ENCODE assay signal across 30 cellular contexts in the genomic region with DNA sequence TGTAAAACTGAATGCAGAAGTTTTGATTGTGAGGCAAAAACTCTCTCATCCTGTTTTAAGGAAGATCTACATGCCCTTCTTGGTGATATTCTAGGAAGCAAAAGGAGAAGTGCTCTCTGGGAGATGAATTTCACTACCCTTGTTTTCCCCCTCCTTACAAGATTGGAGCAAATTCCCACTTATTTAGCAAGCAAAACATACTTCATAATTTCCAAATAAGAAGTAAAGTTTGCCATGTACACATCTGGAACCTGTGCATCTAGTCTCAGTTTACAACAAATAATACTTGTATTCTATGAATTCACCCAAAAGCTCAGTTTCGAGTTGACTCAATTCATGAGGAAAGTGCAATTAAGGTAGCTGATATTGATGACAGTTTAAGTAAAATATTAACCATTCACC. TPM values are rescaled to one million over a fixed set of nuclear protein-coding genes. Genes with fewer than 3 reads are reported as not detected.
DNase-seq lines count a peak whose midpoint lies in the region; ATAC-seq and TF ChIP-seq lines count a peak whose summit lies in the region.
"Had no signal": no experiment of that assay in that cellular context is flagged by ENCODE, and none has a peak within 500 bp of the region (broad histone marks: within the 10 kb centered on the region; RNA-seq: fewer than 3 reads in every experiment).

No MANE protein-coding gene starts in this region.

- no peak overlapping the region for H3K27ac Mint-ChIP-seq in activated naive CD8-positive, alpha-beta T cell treated with anti-CD3 and anti-CD28 coated beads for 36 hours
- H3K27ac Mint-ChIP-seq: activated CD8-positive, alpha-beta T cell treated with anti-CD3 and anti-CD28 coated beads for 36 hours; activated naive CD4-positive, alpha-beta T cell treated with anti-CD3 and anti-CD28 coated beads, Interleukin-2, amount 50 U/mL, for 72 hours; activated T-helper 2 cell treated with anti-CD3 and anti-CD28 coated beads, Interferon-gamma antibody, Interleukin-2, Interleukin-4, amounts not matched to agents 10 μg/mL and 5 μg/mL and 100 μg/mL, durations not matched to agents 14 hours and 24 hours and 36 hours; effector memory CD8-positive, alpha-beta T cell; GM23338; memory B cell; neural progenitor cell; T-helper 1 cell treated with Interleukin-12 subunit alpha and Interleukin-12 subunit beta and Interleukin-4 antibody, amounts not matched to agents 30 μg/mL and 1 μg/mL, for 36 hours had no signal

- no peak overlapping the region for H3K4me3 ChIP-seq in OCI-LY3 (ENCODE audit: low read length)
- H3K4me3 ChIP-seq: coronary artery, GM23338, neural progenitor cell, spleen had no signal

- peak overlapping the region; percentile 48 for H3K4me2 ChIP-seq in OCI-LY3 (ENCODE audit: low read length)
- H3K4me2 ChIP-seq: GM23338, neural progenitor cell, SK-N-SH had no signal

- H3K4me1 Mint-ChIP-seq in activated naive CD8-positive, alpha-beta T cell treated with anti-CD3 and anti-CD28 coated beads for 36 hours, result no peaks in the 10 kb centered on the region
- H3K4me1 Mint-ChIP-seq: GM23338, neural progenitor cell had no signal

- peaks cover 8% of the 10 kb centered on the region; the same call in 1 of the 2 replicates for H3K9me3 ChIP-seq in OCI-LY3 (ENCODE audit: insufficient read depth, low read length)
- H3K9me3 ChIP-seq: SK-N-SH, spleen had no signal

- DNase-seq in pons (ENCODE audit: low spot score) (peak; percentile 66), T-helper 9 cell (no peak)
- no peak for DNase-seq in activated naive CD8-positive, alpha-beta T cell treated with anti-CD3 and anti-CD28 coated beads for 36 hours
- DNase-seq: activated CD4-positive, alpha-beta T cell treated with anti-CD3 and anti-CD28 coated beads for 1 hour; activated CD8-positive, alpha-beta T cell treated with anti-CD3 and anti-CD28 coated beads for 36 hours; aorta; effector memory CD8-positive, alpha-beta T cell; erythroblast; left colon; NCI-H1436 treated with DMSO at 0.1 percent for 48 hours; NCI-H2107; NCI-H446; NCI-H82; OCI-M1; right cardiac atrium; SK-N-SH; spleen; stimulated activated CD4-positive, alpha-beta T cell treated with anti-CD3 and anti-CD28 coated beads, Interleukin-2, amount 100 ng/mL, for 48 hours; trophoblast cell had no signal

- peaks cover 10% of the 10 kb centered on the region for H3K36me3 ChIP-seq in OCI-LY3 (replicated peaks; ENCODE audit: low read depth, low read length)
- H3K36me3 ChIP-seq: neural progenitor cell, spleen had no signal

- no peaks in the 10 kb centered on the region for H4K20me1 ChIP-seq in OCI-LY3 (ENCODE audit: insufficient read depth, low read length)

- H3K4me3 Mint-ChIP-seq in activated naive CD8-positive, alpha-beta T cell treated with anti-CD3 and anti-CD28 coated beads for 36 hours, result no peak overlapping the region
- H3K4me3 Mint-ChIP-seq: activated CD8-positive, alpha-beta T cell treated with anti-CD3 and anti-CD28 coated beads for 36 hours; effector memory CD8-positive, alpha-beta T cell; GM23338; memory B cell; neural progenitor cell; T-helper 1 cell treated with Interleukin-12 subunit alpha and Interleukin-12 subunit beta and Interleukin-4 antibody, amounts not matched to agents 30 μg/mL and 1 μg/mL, for 36 hours had no signal

- ATAC-seq in GM18517 (IDR thresholded peaks at IDR 0.05; ENCODE audit: unreplicated experiment), result peak; percentile 65
- ATAC-seq in GM21619 (IDR thresholded peaks at IDR 0.05; ENCODE audit: unreplicated experiment), result peak; percentile 76
- no peak for ATAC-seq in GM21526 (IDR thresholded peaks at IDR 0.05; ENCODE audit: low FRiP score, unreplicated experiment)
- ATAC-seq: activated CD8-positive, alpha-beta T cell treated with anti-CD3 and anti-CD28 coated beads for 36 hours; activated naive CD4-positive, alpha-beta T cell treated with anti-CD3 and anti-CD28 coated beads, Interleukin-2, amount 50 U/mL, for 72 hours; effector memory CD8-positive, alpha-beta T cell; GM23338; right cardiac atrium had no signal

- peaks cover 30% of the 10 kb centered on the region for H3K4me1 ChIP-seq in OCI-LY3 (ENCODE audit: low read length)

- H3K27ac ChIP-seq in OCI-LY3 (ENCODE audit: low read length), result no peak overlapping the region
- H3K27ac ChIP-seq: coronary artery, neural progenitor cell had no signal

- H3K27me3 ChIP-seq in OCI-LY3 (ENCODE audit: low read depth, low read length), result no peaks in the 10 kb centered on the region
- H3K27me3 ChIP-seq: neural progenitor cell, spleen had no signal

- peaks cover 2% of the 10 kb centered on the region for H3K9me3 Mint-ChIP-seq in activated naive CD8-positive, alpha-beta T cell treated with anti-CD3 and anti-CD28 coated beads for 36 hours
- H3K9me3 Mint-ChIP-seq: activated CD8-positive, alpha-beta T cell treated with anti-CD3 and anti-CD28 coated beads for 36 hours; effector memory CD8-positive, alpha-beta T cell; GM23338; memory B cell; neural progenitor cell; T-helper 1 cell treated with Interleukin-12 subunit alpha and Interleukin-12 subunit beta and Interleukin-4 antibody, amounts not matched to agents 30 μg/mL and 1 μg/mL, for 36 hours had no signal

- H3K79me2 ChIP-seq in OCI-LY3 (ENCODE audit: low read length), result no peaks in the 10 kb centered on the region

- no peak overlapping the region for H3K9ac ChIP-seq in OCI-LY3 (ENCODE audit: low read length)
- H3K9ac ChIP-seq: neural progenitor cell, SK-N-SH had no signal

- H2AFZ ChIP-seq in OCI-LY3 (ENCODE audit: low read depth, low read length), result no peak overlapping the region
- H2AFZ ChIP-seq: GM23338, neural progenitor cell had no signal

- peaks cover 5% of the 10 kb centered on the region for H3K27me3 Mint-ChIP-seq in activated naive CD8-positive, alpha-beta T cell treated with anti-CD3 and anti-CD28 coated beads for 36 hours
- H3K27me3 Mint-ChIP-seq: activated CD8-positive, alpha-beta T cell treated with anti-CD3 and anti-CD28 coated beads for 36 hours; effector memory CD8-positive, alpha-beta T cell; memory B cell had no signal

- no peak for TF ChIP-seq CTCF in OCI-LY3 (IDR thresholded peaks at IDR 0.05; ENCODE audit: low read depth, low read length)

- peaks cover 1% of the 10 kb centered on the region for H3K36me3 Mint-ChIP-seq in activated naive CD8-positive, alpha-beta T cell treated with anti-CD3 and anti-CD28 coated beads for 36 hours
- H3K36me3 Mint-ChIP-seq: activated naive CD4-positive, alpha-beta T cell treated with anti-CD3 and anti-CD28 coated beads, Interleukin-2, amount 50 U/mL, for 72 hours; memory B cell; neural progenitor cell had no signal

RNA-seq across cellular contexts. Expression of a gene that starts 27.6 kb away (rescaled TPM):
- 10 to 100 TPM; 20.5 to 22.1 TPM for total RNA-seq in activated naive CD8-positive, alpha-beta T cell treated with anti-CD3 and anti-CD28 coated beads for 36 hours
